Comparison of ENCODE assay signal across 8 cellular contexts in genomic region chr10:69861251-69862240, GRCh38. TPM values are rescaled to one million over a fixed set of nuclear protein-coding genes. Genes with fewer than 3 reads are reported as not detected.
DNase-seq lines count a peak whose midpoint lies in the region; ATAC-seq, FAIRE-seq and TF ChIP-seq lines count a peak whose summit lies in the region.

No MANE protein-coding gene starts in this region.

- peaks cover 43% of the 10 kb centered on the region for H3K4me1 Mint-ChIP-seq in nephron
- H3K4me1 Mint-ChIP-seq in CD14-positive monocyte: no peaks in the 10 kb centered on the region

- ATAC-seq in K562 (peak; percentile 34), HG02981 (IDR thresholded peaks at IDR 0.05; ENCODE audit: unreplicated experiment) (no peak)

- peaks cover 8 to 47% of the 10 kb centered on the region in 2 experiments for H3K27me3 ChIP-seq in K562 (ENCODE audit: control insufficient read depth in 2 of 2, insufficient read depth in 2 of 2, low read length in 2 of 2)

- 0 out of 2 replicates have a peak, but pooled peaks have one; percentile 9 for TF ChIP-seq EP300 in K562 (IDR thresholded peaks at IDR 0.05; ENCODE audit: low read length)

- CTCF ChIA-PET in K562 (lab: Yijun Ruan, JAX; ENCODE audit: low intra/inter-chr PET ratio): no interaction called here

- peak; percentile 78 for FAIRE-seq in K562 (lab: Jason Lieb, UNC)

- H3K27ac Mint-ChIP-seq in nephron: peak overlapping the region in 2 of 3 experiments; percentile 12 to 22
- no peak overlapping the region for H3K27ac Mint-ChIP-seq in CD14-positive monocyte

- POLR2A ChIA-PET in K562 (lab: Yijun Ruan, JAX): interaction anchor here (0.5 to 2.4 kb wide), 4 partner anchors 9 to 333 kb away, joined by 3 to 6 read pairs (median 3); no protein-coding TSS in a partner anchor

- H3K36me3 Mint-ChIP-seq in nephron (ENCODE audit: low read depth): no peaks in the 10 kb centered on the region
- no peaks in the 10 kb centered on the region for H3K36me3 Mint-ChIP-seq in CD14-positive monocyte

- peak; percentile 77 for DNase-seq in EH (ENCODE audit: low read depth)
- peak; percentile 71 for DNase-seq in LHCN-M2 (ENCODE audit: low read depth)
- DNase-seq in K562 (ENCODE audit: extremely low read depth in 1 of 4, low spot score in 3 of 4): peak in 1 of 4 experiments; percentile 30
- DNase-seq in AG08396 (ENCODE audit: low spot score): no peak
- DNase-seq in ecto neural progenitor cell (ENCODE audit: low spot score): no peak
- DNase-seq in CD14-positive monocyte (ENCODE audit: low spot score): no peak

- H3K9me3 Mint-ChIP-seq in nephron: no peaks in the 10 kb centered on the region
- peaks cover 0 to 2% (median 0%) of the 10 kb centered on the region in 7 donors for H3K9me3 Mint-ChIP-seq in CD14-positive monocyte

- intact Hi-C loops in K562 (cut with micrococcal nuclease) (no loop called here), CD14-positive monocyte (cut with micrococcal nuclease) (no loop called here)

- H3K9ac ChIP-seq in K562 (ENCODE audit: insufficient read depth in 1 of 2, low read depth in 2 of 2, low read length in 2 of 2): no peak overlapping the region

- H3K27ac ChIP-seq in K562 (ENCODE audit: extremely low read depth, low read depth, low read length): no peak overlapping the region

- BruUV-seq in K562 (replicated peaks; lab: Mats Ljungman, UMichigan): no TSS peak

- H3K9me1 ChIP-seq in K562 (ENCODE audit: control insufficient read depth, insufficient read depth, low read length): peaks cover 3% of the 10 kb centered on the region

- WGBS in K562 (ENCODE audit: insufficient coverage, low coverage, missing lambda C conversion rate): 0% methylated on average over 7 of the region's 7 CpGs

- no peaks in the 10 kb centered on the region for H3K36me3 ChIP-seq in K562 (ENCODE audit: control insufficient read depth, insufficient read depth, low read length)

- H3K4me1 ChIP-seq in K562 (replicated peaks in 1 of 2; ENCODE audit: control insufficient read depth in 2 of 2, insufficient read depth in 2 of 2, low read length in 2 of 2): peaks cover 3 to 6% of the 10 kb centered on the region in 2 experiments; a peak in 3 of 5 replicates

- no peaks in the 10 kb centered on the region for H3K9me3 ChIP-seq in K562 (replicated peaks; ENCODE audit: control insufficient read depth, insufficient read depth, low read depth, low read length)

- H4K20me1 ChIP-seq in K562 (replicated peaks; ENCODE audit: control insufficient read depth, insufficient read depth, low read length): peaks cover 14% of the 10 kb centered on the region

- H3K4me3 Mint-ChIP-seq in nephron (no peak overlapping the region), CD14-positive monocyte (no peak overlapping the region)

- no peak overlapping the region for H3K4me3 ChIP-seq in K562

- no peak overlapping the region for H2AFZ ChIP-seq in K562 (ENCODE audit: low read depth, low read length)

- TF ChIP-seq CTCF in K562 (IDR thresholded peaks at IDR 0.05 in 2 of 3, conservative IDR thresholded peaks at IDR 0.05 in 1 of 3; ENCODE audit: insufficient read depth in 2 of 3, low read depth in 1 of 3, low read length in 3 of 3) (peak in 2 of 3 experiments; percentile 24 to 25; a peak in 3 of 6 replicates), nephron (IDR thresholded peaks at IDR 0.05; ENCODE audit: unreplicated experiment in 3 of 3) (peak in 2 of 3 experiments; percentile 11 to 22), CD14-positive monocyte (IDR thresholded peaks at IDR 0.05) (no peak)

- H3K79me2 ChIP-seq in K562 (ENCODE audit: control insufficient read depth, insufficient read depth, low read length): no peaks in the 10 kb centered on the region

- TF ChIP-seq POLR2A in K562 (conservative IDR thresholded peaks at IDR 0.05): no peak

- in situ Hi-C loops in K562 (cut with MboI): no loop called here

- H3K27me3 Mint-ChIP-seq in nephron (ENCODE audit: low read depth) (no peaks in the 10 kb centered on the region), CD14-positive monocyte (ENCODE audit: low read depth in 3 of 3) (peaks cover 5 to 15% (median 6%) of the 10 kb centered on the region in 3 donors)

- TF ChIP-seq RAD21 in K562 (CRISPR knock-in tag; conservative IDR thresholded peaks at IDR 0.05 in 1 of 2, IDR thresholded peaks at IDR 0.05 in 1 of 2): 0 out of 4 replicates have a peak, but pooled peaks of 1 of the 2 experiments have one; percentile 15

- H3K4me2 ChIP-seq in K562 (ENCODE audit: insufficient read depth, low read length): no peak overlapping the region

TF ChIP-seq in K562, 482 proteins besides CTCF, POLR2A, EP300 and RAD21 (continues in another document):
- TF ChIP-seq ZNF696 (CRISPR knock-in tag; conservative IDR thresholded peaks at IDR 0.05) (no peak), ZNF12 (CRISPR knock-in tag; IDR thresholded peaks at IDR 0.05) (no peak), TRIM28 (IDR thresholded peaks at IDR 0.05) (no peak), CEBPB (tag; IDR thresholded peaks at IDR 0.05) (peak; percentile 87), ZNF561 (CRISPR knock-in tag; conservative IDR thresholded peaks at IDR 0.05) (no peak), ZNF589 (CRISPR knock-in tag; IDR thresholded peaks at IDR 0.05; ENCODE audit: low read depth) (no peak), CBFA2T2 (conservative IDR thresholded peaks at IDR 0.05) (no peak), BHLHE40 (IDR thresholded peaks at IDR 0.05; ENCODE audit: low read length) (0 out of 2 replicates have a peak, but pooled peaks have one; percentile 40), HNRNPK (IDR thresholded peaks at IDR 0.05; ENCODE audit: low read depth, low read length, poor library complexity, severe bottlenecking) (no peak)
- TF ChIP-seq, protein P1, sequence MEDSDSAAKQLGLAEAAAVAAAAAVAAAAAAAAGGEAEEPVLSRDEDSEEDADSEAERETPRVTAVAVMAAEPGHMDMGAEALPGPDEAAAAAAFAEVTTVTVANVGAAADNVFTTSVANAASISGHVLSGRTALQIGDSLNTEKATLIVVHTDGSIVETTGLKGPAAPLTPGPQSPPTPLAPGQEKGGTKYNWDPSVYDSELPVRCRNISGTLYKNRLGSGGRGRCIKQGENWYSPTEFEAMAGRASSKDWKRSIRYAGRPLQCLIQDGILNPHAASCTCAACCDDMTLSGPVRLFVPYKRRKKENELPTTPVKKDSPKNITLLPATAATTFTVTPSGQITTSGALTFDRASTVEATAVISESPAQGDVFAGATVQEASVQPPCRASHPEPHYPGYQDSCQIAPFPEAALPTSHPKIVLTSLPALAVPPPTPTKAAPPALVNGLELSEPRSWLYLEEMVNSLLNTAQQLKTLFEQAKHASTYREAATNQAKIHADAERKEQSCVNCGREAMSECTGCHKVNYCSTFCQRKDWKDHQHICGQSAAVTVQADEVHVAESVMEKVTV (CRISPR knock-in tag; IDR thresholded peaks at IDR 0.05): no peak
- TF ChIP-seq, protein P2, sequence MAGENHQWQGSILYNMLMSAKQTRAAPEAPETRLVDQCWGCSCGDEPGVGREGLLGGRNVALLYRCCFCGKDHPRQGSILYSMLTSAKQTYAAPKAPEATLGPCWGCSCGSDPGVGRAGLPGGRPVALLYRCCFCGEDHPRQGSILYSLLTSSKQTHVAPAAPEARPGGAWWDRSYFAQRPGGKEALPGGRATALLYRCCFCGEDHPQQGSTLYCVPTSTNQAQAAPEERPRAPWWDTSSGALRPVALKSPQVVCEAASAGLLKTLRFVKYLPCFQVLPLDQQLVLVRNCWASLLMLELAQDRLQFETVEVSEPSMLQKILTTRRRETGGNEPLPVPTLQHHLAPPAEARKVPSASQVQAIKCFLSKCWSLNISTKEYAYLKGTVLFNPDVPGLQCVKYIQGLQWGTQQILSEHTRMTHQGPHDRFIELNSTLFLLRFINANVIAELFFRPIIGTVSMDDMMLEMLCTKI (IDR thresholded peaks at IDR 0.05; ENCODE audit: partially characterized antibody): no peak
- TF ChIP-seq, protein P3, sequence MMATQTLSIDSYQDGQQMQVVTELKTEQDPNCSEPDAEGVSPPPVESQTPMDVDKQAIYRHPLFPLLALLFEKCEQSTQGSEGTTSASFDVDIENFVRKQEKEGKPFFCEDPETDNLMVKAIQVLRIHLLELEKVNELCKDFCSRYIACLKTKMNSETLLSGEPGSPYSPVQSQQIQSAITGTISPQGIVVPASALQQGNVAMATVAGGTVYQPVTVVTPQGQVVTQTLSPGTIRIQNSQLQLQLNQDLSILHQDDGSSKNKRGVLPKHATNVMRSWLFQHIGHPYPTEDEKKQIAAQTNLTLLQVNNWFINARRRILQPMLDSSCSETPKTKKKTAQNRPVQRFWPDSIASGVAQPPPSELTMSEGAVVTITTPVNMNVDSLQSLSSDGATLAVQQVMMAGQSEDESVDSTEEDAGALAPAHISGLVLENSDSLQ (IDR thresholded peaks at IDR 0.05): peak; percentile 68

RNA-seq across cellular contexts. Expression of gene COL13A1, which starts 59.8 kb away (rescaled TPM):
- total RNA-seq in LHCN-M2 (2014; rRNA removed) (1.5 and 2.6 TPM in 2 replicates), K562 (2014; rRNA removed) (not detected in 2 replicates), K562 (2014; rRNA removed; fragmentation: Illumina TruSeq; extraction: Trizol) (not detected in 2 replicates), K562 (2015; rRNA removed; fragmentation: Illumina TruSeq; extraction: Trizol) (not detected in 2 replicates), K562 (2021) (not detected in 2 replicates)
- 4.1 TPM for polyA plus RNA-seq in LHCN-M2 (2012)
- total RNA-seq in K562 (2011; cell fraction: chromatin; rRNA removed; ENCODE audit: low replicate concordance): not detected in 2 replicates
- total RNA-seq in K562 (2011; cell fraction: nucleolus; rRNA removed): not detected in 2 replicates
- not detected in 2 replicates for total RNA-seq in K562 (2011; cell fraction: nucleoplasm; rRNA removed)
- polyA plus RNA-seq in K562 (2011; rRNA removed) (not detected in 2 replicates), K562 (2014; fragmentation: Illumina TruSeq; extraction: Trizol) (not detected in 2 replicates), K562 (2014; fragmentation: Nextera tagmentation; extraction: Ambion mirVana) (not detected), K562 (2014; rRNA removed) (not detected in 2 replicates), CD14-positive monocyte (not detected)
- polyA plus RNA-seq in K562 (2011; cell fraction: cytosol; rRNA removed): not detected in 2 replicates
- polyA plus RNA-seq in K562 (2011; cell fraction: nucleus; rRNA removed): not detected in 2 replicates
- polyA plus RNA-seq in K562 (2012): not detected in 2 replicates
- polyA minus RNA-seq in K562 (2011; rRNA and poly(A)+ RNA removed): not detected in 2 replicates
- polyA minus RNA-seq in K562 (2011; cell fraction: cytosol; rRNA and poly(A)+ RNA removed): not detected in 2 replicates
- polyA minus RNA-seq in K562 (2011; cell fraction: nucleus; rRNA and poly(A)+ RNA removed): not detected in 2 replicates

Comparison
In these comparisons a context has a peak if more than half of its experiments do, and no peak if none do; other contexts are left out.
1. DNase-seq: peak in EH (single experiment) and LHCN-M2 (single experiment); none in AG08396 (single experiment), ecto neural progenitor cell (single experiment) and CD14-positive monocyte (single experiment).
2. H3K27ac Mint-ChIP-seq: peak in nephron (2 of 3); none in CD14-positive monocyte (0 of 7).